In the genomic region with DNA sequence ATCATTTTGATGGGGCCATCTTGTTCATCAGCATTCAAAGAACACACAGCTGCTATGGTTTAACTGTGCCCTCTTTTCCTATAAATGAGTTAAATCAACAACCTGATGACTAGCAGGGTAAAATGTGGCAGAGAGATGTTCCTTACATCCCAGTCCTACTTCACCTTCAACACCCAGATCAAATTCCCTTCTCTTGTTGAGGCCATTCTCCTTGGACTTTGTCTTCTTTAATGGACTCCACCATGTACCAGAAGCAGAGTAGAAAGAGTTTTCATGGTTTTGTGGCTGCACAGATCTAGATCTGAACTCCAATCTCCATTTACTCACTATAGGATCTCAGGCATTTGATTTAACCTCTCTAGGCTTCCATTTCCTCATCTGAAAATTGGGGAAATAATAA, we compare ENCODE assay signal across 25 cellular contexts. TPM values are rescaled to one million over a fixed set of nuclear protein-coding genes. Genes with fewer than 3 reads are reported as not detected.
"Had no signal": no experiment of that assay in that cellular context is flagged by ENCODE, and none has a peak within 500 bp of the region (broad histone marks: within the 10 kb centered on the region; RNA-seq: fewer than 3 reads in every experiment).

No MANE protein-coding gene starts in this region.

- ATAC-seq: activated CD8-positive, alpha-beta T cell treated with anti-CD3 and anti-CD28 coated beads, Interleukin-2, amount 10 ng/mL, durations not matched to agents 7 days and 5 days; Panc1; WTC11 had no signal

- H3K9me3 ChIP-seq: SJSA1 had no signal

- DNase-seq: activated CD4-positive, alpha-beta T cell treated with anti-CD3 and anti-CD28 coated beads for 48 hours; activated CD4-positive, alpha-beta T cell treated with anti-CD3 and anti-CD28 coated beads, Interleukin-2, amount 50 U/mL, for 4 hours; activated CD4-positive, CD25-positive, alpha-beta regulatory T cell treated with anti-CD3 and anti-CD28 coated beads, Interleukin-2, amount 50 U/mL, for 72 hours; activated CD8-positive, alpha-beta memory T cell treated with anti-CD3 and anti-CD28 coated beads, Interleukin-2, amount 50 U/mL, for 48 hours; activated CD8-positive, alpha-beta T cell treated with anti-CD3 and anti-CD28 coated beads, Interleukin-2, amount 10 ng/mL, durations not matched to agents 7 days and 5 days; activated naive CD4-positive, alpha-beta T cell treated with anti-CD3 and anti-CD28 coated beads, Interleukin-2, amount 50 U/mL, for 16 hours; activated naive CD8-positive, alpha-beta T cell treated with anti-CD3 and anti-CD28 coated beads, Interleukin-2, amount 10 ng/mL, durations not matched to agents 7 days and 5 days; activated T-cell treated with anti-CD3 and anti-CD28 coated beads, Interleukin-2, amount 50 U/mL, for 1 hour; aorta; NCI-H1092; NCI-H1417; NCI-H1930; NCI-H2171 treated with DMSO at 0.1 percent for 48 hours; NCI-H226; NCI-H510A; NCI-H526 treated with DMSO at 0.1 percent for 48 hours; Right ventricle myocardium superior had no signal

- H3K4me2 ChIP-seq: KMS-11 had no signal

- H3K36me3 ChIP-seq: SJSA1 had no signal

- H3K4me1 ChIP-seq: SJSA1 had no signal

- H3K4me3 ChIP-seq: SJSA1 had no signal

- H3K27me3 ChIP-seq: SJSA1 had no signal

- H3K27ac ChIP-seq: KMS-11, RWPE1, SJSA1 had no signal

- H3K9ac ChIP-seq: KMS-11 had no signal

RNA-seq across cellular contexts. Expression of a gene that starts 6.4 kb away (rescaled TPM):
- total RNA-seq: activated CD8-positive, alpha-beta T cell treated with anti-CD3 and anti-CD28 coated beads, Interleukin-2, amount 10 ng/mL, durations not matched to agents 7 days and 5 days; activated naive CD8-positive, alpha-beta T cell treated with anti-CD3 and anti-CD28 coated beads, Interleukin-2, amount 10 ng/mL, durations not matched to agents 7 days and 5 days; aorta; bronchial epithelial cell; MCF 10A; OCI-LY7; Right ventricle myocardium superior; SJSA1; WTC11 had no signal
- polyA plus RNA-seq: aorta had no signal
